In the genomic region with DNA sequence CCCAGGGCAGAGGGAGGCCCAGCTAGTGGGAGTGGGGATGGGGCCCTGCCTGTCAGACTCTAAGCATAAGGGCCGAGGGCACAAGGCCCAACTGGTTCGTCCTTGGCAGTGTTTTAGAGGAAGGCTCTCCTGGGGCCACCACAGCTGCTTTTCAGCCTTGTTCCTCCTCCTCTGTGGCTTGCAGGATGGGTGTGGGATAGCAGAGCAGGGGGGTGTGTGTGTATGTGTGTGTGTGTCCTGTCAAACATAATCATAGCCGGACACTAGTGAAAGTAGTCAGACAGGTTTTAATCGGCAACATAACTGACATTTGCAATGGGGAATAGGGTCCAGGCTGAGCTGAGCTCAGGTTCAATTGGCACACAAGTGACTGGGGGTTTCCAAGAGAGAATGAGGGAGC, we compare ENCODE assay signal across 15 cellular contexts.
DNase-seq lines count a peak whose midpoint lies in the region; ATAC-seq and TF ChIP-seq lines count a peak whose summit lies in the region.
"Had no signal": no experiment of that assay in that cellular context is flagged by ENCODE, and none has a peak within 500 bp of the region (broad histone marks: within the 10 kb centered on the region; RNA-seq: fewer than 3 reads in every experiment).

No MANE protein-coding gene starts in this region.

- no peak overlapping the region for H3K4me3 ChIP-seq in PC-9
- H3K4me3 ChIP-seq in effector memory CD4-positive, alpha-beta T cell (ENCODE audit: insufficient read depth, low read depth, low read length, poor library complexity, severe bottlenecking) = no peak overlapping the region
- H3K4me3 ChIP-seq: left ventricle myocardium inferior, right atrium auricular region had no signal

- H3K27ac Mint-ChIP-seq in activated naive CD4-positive, alpha-beta T cell treated with anti-CD3 and anti-CD28 coated beads, Interleukin-2, amount 50 U/mL, for 72 hours = peak overlapping the region in 1 of 2 donors; percentile 69
- H3K27ac Mint-ChIP-seq in activated T-cell treated with anti-CD3 and anti-CD28 coated beads, Interleukin-2, amount 50 U/mL, for 24 hours = no peak overlapping the region

- H3K4me1 ChIP-seq in PC-9 (replicated peaks; ENCODE audit: insufficient read depth) = peaks cover 7% of the 10 kb centered on the region
- no peaks in the 10 kb centered on the region for H3K4me1 ChIP-seq in effector memory CD4-positive, alpha-beta T cell (ENCODE audit: control insufficient read depth, insufficient read depth, low read length, poor library complexity, severe bottlenecking)

- TF ChIP-seq CTCF in PC-9 (conservative IDR thresholded peaks at IDR 0.05) = no peak

- ATAC-seq in left colon = peak; percentile 75
- peak; percentile 45 for ATAC-seq in sciatic nerve
- ATAC-seq in activated naive CD4-positive, alpha-beta T cell treated with anti-CD3 and anti-CD28 coated beads, Interleukin-2, amount 50 U/mL, for 72 hours = no peak
- ATAC-seq: effector memory CD8-positive, alpha-beta T cell; naive thymus-derived CD8-positive, alpha-beta T cell had no signal

- no peaks in the 10 kb centered on the region for H3K79me2 ChIP-seq in PC-9 (ENCODE audit: low read depth)

- no peak overlapping the region for H3K4me2 ChIP-seq in PC-9

- no peaks in the 10 kb centered on the region for H3K9me3 Mint-ChIP-seq in activated naive CD4-positive, alpha-beta T cell treated with anti-CD3 and anti-CD28 coated beads, Interleukin-2, amount 50 U/mL, for 72 hours
- no peaks in the 10 kb centered on the region for H3K9me3 Mint-ChIP-seq in activated T-cell treated with anti-CD3 and anti-CD28 coated beads, Interleukin-2, amount 50 U/mL, for 24 hours

- no peak overlapping the region for H3K4me3 Mint-ChIP-seq in activated T-cell treated with anti-CD3 and anti-CD28 coated beads, Interleukin-2, amount 50 U/mL, for 24 hours
- H3K4me3 Mint-ChIP-seq: effector memory CD8-positive, alpha-beta T cell; naive thymus-derived CD8-positive, alpha-beta T cell had no signal

- H3K4me1 Mint-ChIP-seq in activated T-cell treated with anti-CD3 and anti-CD28 coated beads, Interleukin-2, amount 50 U/mL, for 24 hours (ENCODE audit: low read depth) = no peaks in the 10 kb centered on the region

- no peaks in the 10 kb centered on the region for H3K9me2 ChIP-seq in PC-9 (ENCODE audit: insufficient read depth)

- H3K36me3 Mint-ChIP-seq in activated naive CD4-positive, alpha-beta T cell treated with anti-CD3 and anti-CD28 coated beads, Interleukin-2, amount 50 U/mL, for 72 hours = no peaks in the 10 kb centered on the region
- H3K36me3 Mint-ChIP-seq in activated T-cell treated with anti-CD3 and anti-CD28 coated beads, Interleukin-2, amount 50 U/mL, for 24 hours (ENCODE audit: low read depth) = no peaks in the 10 kb centered on the region

- no peak overlapping the region for H2AFZ ChIP-seq in PC-9

- intact Hi-C loops in PC-9 (cut with micrococcal nuclease; ENCODE audit: unreplicated experiment) = no loop called here
- intact Hi-C loops in left colon (cut with DNase I, micrococcal nuclease) = no loop called here
- intact Hi-C loops in sciatic nerve (cut with DNase I) = no loop called here

- peak; percentile 10 for DNase-seq in GDM1 (lab: John Stamatoyannopoulos, UW)
- peak; percentile 61 for DNase-seq in PC-9
- peak; percentile 66 to 67 for DNase-seq in left colon
- DNase-seq in sciatic nerve (ENCODE audit: low spot score) = no peak
- DNase-seq in effector memory CD4-positive, alpha-beta T cell = no peak
- no peak for DNase-seq in activated naive CD4-positive, alpha-beta T cell treated with anti-CD3 and anti-CD28 coated beads, Interleukin-2, amount 50 U/mL, for 72 hours (ENCODE audit: low spot score in 2 of 2)
- DNase-seq in activated T-cell treated with anti-CD3 and anti-CD28 coated beads, Interleukin-2, amount 50 U/mL, for 24 hours = no peak
- DNase-seq: activated CD4-positive, alpha-beta T cell treated with anti-CD3 and anti-CD28 coated beads, Interleukin-2, amount 50 U/mL, for 4 hours; activated T-cell treated with anti-CD3 and anti-CD28 coated beads, Interleukin-2, amount 50 U/mL, for 48 hours; effector memory CD8-positive, alpha-beta T cell; HCEC 1CT; left ventricle myocardium inferior; naive thymus-derived CD8-positive, alpha-beta T cell; NCI-H1436 treated with DMSO at 0.1 percent for 48 hours had no signal

- H4K20me1 ChIP-seq in PC-9 (ENCODE audit: insufficient read depth) = no peaks in the 10 kb centered on the region

- POLR2A ChIA-PET in PC-9 (lab: Charles Lee; ENCODE audit: unreplicated experiment) = interaction anchor here (0.6 kb wide), 1 partner anchor 147 kb away, joined by 3 read pairs; no protein-coding TSS in a partner anchor

- no peaks in the 10 kb centered on the region for H3F3A ChIP-seq in PC-9 (ENCODE audit: insufficient read depth, low read depth)

- no peaks in the 10 kb centered on the region for H3K9me3 ChIP-seq in PC-9 (ENCODE audit: insufficient read depth, low read depth)
- H3K9me3 ChIP-seq in effector memory CD4-positive, alpha-beta T cell (ENCODE audit: control insufficient read depth, low read length) = no peaks in the 10 kb centered on the region
- H3K9me3 ChIP-seq: left ventricle myocardium inferior, right atrium auricular region had no signal

- no TSS peak for BruUV-seq in PC-9 (replicated peaks; lab: Mats Ljungman, UMichigan)

- H3K27me3 Mint-ChIP-seq in activated T-cell treated with anti-CD3 and anti-CD28 coated beads, Interleukin-2, amount 50 U/mL, for 24 hours = no peaks in the 10 kb centered on the region
- H3K27me3 Mint-ChIP-seq: naive thymus-derived CD8-positive, alpha-beta T cell had no signal

- no peak overlapping the region for H3K27ac ChIP-seq in PC-9
- no peak overlapping the region for H3K27ac ChIP-seq in effector memory CD4-positive, alpha-beta T cell (ENCODE audit: insufficient read depth, low read length, poor library complexity, severe bottlenecking)
- H3K27ac ChIP-seq: left ventricle myocardium inferior, right atrium auricular region had no signal

- CTCF ChIA-PET in PC-9 (lab: Charles Lee) = no interaction called here

- H3K36me3 ChIP-seq in PC-9 (ENCODE audit: low read depth) = no peaks in the 10 kb centered on the region
- no peaks in the 10 kb centered on the region for H3K36me3 ChIP-seq in effector memory CD4-positive, alpha-beta T cell (ENCODE audit: control insufficient read depth, insufficient read depth, low read length)
- H3K36me3 ChIP-seq: right atrium auricular region had no signal

- no peaks in the 10 kb centered on the region for H3K27me3 ChIP-seq in PC-9 (ENCODE audit: insufficient read depth, low read depth)
- H3K27me3 ChIP-seq in effector memory CD4-positive, alpha-beta T cell (replicated peaks; ENCODE audit: control insufficient read depth, insufficient read depth, low read length, poor library complexity, severe bottlenecking) = no peaks in the 10 kb centered on the region
- H3K27me3 ChIP-seq: right atrium auricular region had no signal

Comparison
In these comparisons a context has a peak if more than half of its experiments do, and no peak if none do; other contexts are left out.
1. DNase-seq: peak in GDM1 (single experiment), PC-9 (2 of 2) and left colon (2 of 2); none in sciatic nerve (single experiment), effector memory CD4-positive, alpha-beta T cell (0 of 3), activated naive CD4-positive, alpha-beta T cell treated with anti-CD3 and anti-CD28 coated beads, Interleukin-2, amount 50 U/mL, for 72 hours (0 of 2) and activated T-cell treated with anti-CD3 and anti-CD28 coated beads, Interleukin-2, amount 50 U/mL, for 24 hours (single experiment).
2. ATAC-seq: peak in left colon (single experiment) and sciatic nerve (single experiment); none in activated naive CD4-positive, alpha-beta T cell treated with anti-CD3 and anti-CD28 coated beads, Interleukin-2, amount 50 U/mL, for 72 hours (0 of 2).